28 cellular contexts compared by ENCODE assay signal in genomic region chr15:83114856-83115255, GRCh38.
"Had no signal": no experiment of that assay in that cellular context is flagged by ENCODE, and none has a peak within 500 bp of the region (broad histone marks: within the 10 kb centered on the region; RNA-seq: fewer than 3 reads in every experiment).

No MANE protein-coding gene starts in this region.

- H3K4me3 Mint-ChIP-seq: stimulated activated effector memory CD8-positive, alpha-beta T cell treated with anti-CD3 and anti-CD28 coated beads, Interleukin-12 subunit alpha, Interleukin-12 subunit beta, amount 100 ng/mL, for 72 hours; stimulated activated memory B cell treated with anti-CD40 and anti-IgM and Interleukin-4, amounts not matched to agents 10 μg/mL and 1 μg/mL and 100 μg/mL, for 72 hours; stimulated activated naive B cell treated with anti-CD40 and anti-IgM and Interleukin-4, amounts not matched to agents 10 μg/mL and 1 μg/mL and 100 μg/mL, for 72 hours; stimulated activated naive CD8-positive, alpha-beta T cell treated with anti-CD3 and anti-CD28 coated beads, Interleukin-15, amount 100 ng/mL, for 72 hours; stimulated activated naive CD8-positive, alpha-beta T cell treated with anti-CD3 and anti-CD28 coated beads, Interleukin-15, Interleukin-2, amounts not matched to agents 100 ng/mL and 50 ng/mL, for 24 hours; type B pancreatic cell had no signal

- H3K9me3 Mint-ChIP-seq: stimulated activated effector memory CD8-positive, alpha-beta T cell treated with anti-CD3 and anti-CD28 coated beads, Interleukin-12 subunit alpha, Interleukin-12 subunit beta, amount 100 ng/mL, for 72 hours; stimulated activated naive CD8-positive, alpha-beta T cell treated with anti-CD3 and anti-CD28 coated beads, Interleukin-15, Interleukin-2, amounts not matched to agents 100 ng/mL and 50 ng/mL, for 24 hours had no signal

- ATAC-seq: stimulated activated memory B cell treated with anti-CD40 and anti-IgM and Interleukin-4, amounts not matched to agents 10 μg/mL and 1 μg/mL and 100 μg/mL, for 72 hours; stimulated activated naive B cell treated with anti-CD40 and anti-IgM and Interleukin-4, amounts not matched to agents 10 μg/mL and 1 μg/mL and 100 μg/mL, for 72 hours; stimulated activated naive CD8-positive, alpha-beta T cell treated with anti-CD3 and anti-CD28 coated beads, Interleukin-15, amount 100 ng/mL, for 72 hours; stimulated activated naive CD8-positive, alpha-beta T cell treated with anti-CD3 and anti-CD28 coated beads, Interleukin-15, Interleukin-2, amounts not matched to agents 100 U/mL and 50 U/mL, for 24 hours had no signal

- H3K27ac ChIP-seq: stomach, suprapubic skin, testis, thoracic aorta, tibial artery, tibial nerve, transverse colon, upper lobe of right lung, uterus, vagina had no signal

- H3K4me3 ChIP-seq: stomach, suprapubic skin, testis, thoracic aorta, thyroid gland, tibial artery, tibial nerve, transverse colon, upper lobe of left lung, upper lobe of right lung, uterus, vagina had no signal

- H3K36me3 ChIP-seq: suprapubic skin, thyroid gland, transverse colon, uterus, vagina had no signal

- H3K4me1 ChIP-seq: suprapubic skin, testis, tibial artery, transverse colon, uterus, vagina had no signal

- H3K9me3 ChIP-seq: stomach, suprapubic skin, testis, thoracic aorta, thyroid gland, tibial artery, tibial nerve, transverse colon, upper lobe of left lung, upper lobe of right lung, uterus, vagina had no signal

- DNase-seq: stimulated activated CD4-positive, alpha-beta T cell treated with anti-CD3 and anti-CD28 coated beads, Interleukin-2, amount 100 ng/mL, for 48 hours; stimulated activated CD4-positive, alpha-beta T cell treated with anti-CD3 and anti-CD28 coated beads, Interleukin-4, amount 100 ng/mL, for 1 hour; stimulated activated CD4-positive, alpha-beta T cell treated with anti-CD3 and anti-CD28 coated beads, Interleukin-4, amount 100 ng/mL, for 24 hours; stimulated activated CD4-positive, alpha-beta T cell treated with anti-CD3 and anti-CD28 coated beads, Interleukin-4, amount 100 ng/mL, for 4 hours; stimulated activated CD8-positive, alpha-beta memory T cell treated with anti-CD3 and anti-CD28 coated beads, Interleukin-4, amount 100 ng/mL, for 48 hours; stimulated activated naive B cell treated with anti-CD40 and anti-IgM and Interleukin-4, amounts not matched to agents 10 μg/mL and 1 μg/mL and 100 μg/mL, for 72 hours; stimulated activated naive CD4-positive, alpha-beta T cell; stimulated activated naive CD4-positive, alpha-beta T cell treated with Interleukin-2 at 50 U/mL for 16 hours; stimulated activated naive CD8-positive, alpha-beta T cell treated with anti-CD3 and anti-CD28 coated beads, Interleukin-15, amount 100 ng/mL, for 72 hours; stimulated activated naive CD8-positive, alpha-beta T cell treated with anti-CD3 and anti-CD28 coated beads, Interleukin-15, Interleukin-2, amounts not matched to agents 100 U/mL and 50 U/mL, for 24 hours; stomach; substantia nigra; testis; thyroid gland; tibial artery; transverse colon; trophoblast cell; upper lobe of left lung; uterus had no signal

- H3K27ac Mint-ChIP-seq: stimulated activated effector memory CD8-positive, alpha-beta T cell treated with anti-CD3 and anti-CD28 coated beads, Interleukin-12 subunit alpha, Interleukin-12 subunit beta, amount 100 ng/mL, for 72 hours; stimulated activated memory B cell treated with anti-CD40 and anti-IgM and Interleukin-4, amounts not matched to agents 10 μg/mL and 1 μg/mL and 100 μg/mL, for 72 hours; stimulated activated naive B cell treated with anti-CD40 and anti-IgM and Interleukin-4, amounts not matched to agents 10 μg/mL and 1 μg/mL and 100 μg/mL, for 72 hours; stimulated activated naive CD8-positive, alpha-beta T cell treated with anti-CD3 and anti-CD28 coated beads, Interleukin-15, amount 100 ng/mL, for 72 hours; stimulated activated naive CD8-positive, alpha-beta T cell treated with anti-CD3 and anti-CD28 coated beads, Interleukin-15, Interleukin-2, amounts not matched to agents 100 ng/mL and 50 ng/mL, for 24 hours; type B pancreatic cell had no signal

- H3K27me3 ChIP-seq: testis, thyroid gland, tibial nerve, upper lobe of left lung, upper lobe of right lung, uterus, vagina had no signal
